1 cellular context compared by ENCODE assay signal in genomic region chr6:137810554-137811120, GRCh38.
TF ChIP-seq lines count a peak whose summit lies in the region.

No MANE protein-coding gene starts in this region.

TF ChIP-seq in HepG2, 621 proteins besides CTCF, POLR2A, EP300 and RAD21 (continued from another document and continues in another):
- TF ChIP-seq NCOA1 (CRISPR knock-in tag; IDR thresholded peaks at IDR 0.05): no peak
- TF ChIP-seq RFXANK (CRISPR knock-in tag; IDR thresholded peaks at IDR 0.05): no peak
- TF ChIP-seq NR3C1 (CRISPR knock-in tag; IDR thresholded peaks at IDR 0.05): no peak
- 0 out of 2 replicates have a peak, but pooled peaks have one; percentile 32 for TF ChIP-seq ZGPAT (CRISPR knock-in tag; IDR thresholded peaks at IDR 0.05)
- TF ChIP-seq PRMT3 (CRISPR knock-in tag; IDR thresholded peaks at IDR 0.05; ENCODE audit: borderline replicate concordance, low read depth): no peak
- TF ChIP-seq BATF2 (CRISPR knock-in tag; IDR thresholded peaks at IDR 0.05): no peak
- TF ChIP-seq HOXD1 (CRISPR knock-in tag; IDR thresholded peaks at IDR 0.05): no peak
- peak; percentile 48; the same call in 1 of the 2 replicates for TF ChIP-seq NR2F2 (IDR thresholded peaks at IDR 0.05; ENCODE audit: borderline replicate concordance, low read depth)
- no peak for TF ChIP-seq SOX6 (IDR thresholded peaks at IDR 0.05)
- TF ChIP-seq SOX6 (CRISPR knock-in tag; IDR thresholded peaks at IDR 0.05): peak; percentile 93
- TF ChIP-seq AHR (CRISPR knock-in tag; IDR thresholded peaks at IDR 0.05): no peak
- TF ChIP-seq LRRFIP1 (CRISPR knock-in tag; conservative IDR thresholded peaks at IDR 0.05): no peak
- no peak for TF ChIP-seq ZNF713 (CRISPR knock-in tag; IDR thresholded peaks at IDR 0.05)
- TF ChIP-seq ZNF552 (CRISPR knock-in tag; IDR thresholded peaks at IDR 0.05; ENCODE audit: borderline replicate concordance): no peak
- TF ChIP-seq FOXA3 (CRISPR knock-in tag; IDR thresholded peaks at IDR 0.05): peak; percentile 31; the same call in 1 of the 2 replicates
- no peak for TF ChIP-seq ZNF124 (CRISPR knock-in tag; IDR thresholded peaks at IDR 0.05)
- TF ChIP-seq FOSL1 (CRISPR knock-in tag; IDR thresholded peaks at IDR 0.05; ENCODE audit: borderline replicate concordance): no peak
- no peak for TF ChIP-seq ZC3H13 (CRISPR knock-in tag; IDR thresholded peaks at IDR 0.05)
- TF ChIP-seq ZNF549 (CRISPR knock-in tag; IDR thresholded peaks at IDR 0.05): no peak
- no peak for TF ChIP-seq TBP (CRISPR knock-in tag; IDR thresholded peaks at IDR 0.05)
- no peak for TF ChIP-seq ZNF530 (CRISPR knock-in tag; IDR thresholded peaks at IDR 0.05; ENCODE audit: low read depth)
- TF ChIP-seq PTBP1 (IDR thresholded peaks at IDR 0.05; ENCODE audit: low read depth, low read length, poor library complexity, severe bottlenecking): no peak
- no peak for TF ChIP-seq NFKB2 (CRISPR knock-in tag; IDR thresholded peaks at IDR 0.05; ENCODE audit: borderline replicate concordance)
- no peak for TF ChIP-seq ZNF720 (CRISPR knock-in tag; IDR thresholded peaks at IDR 0.05)
- no peak for TF ChIP-seq ZNF451 (CRISPR knock-in tag; IDR thresholded peaks at IDR 0.05)
- no peak for TF ChIP-seq ZNF256 (CRISPR knock-in tag; conservative IDR thresholded peaks at IDR 0.05)
- no peak for TF ChIP-seq RBM39 (IDR thresholded peaks at IDR 0.05; ENCODE audit: low read depth, low read length, poor library complexity, severe bottlenecking)
- no peak for TF ChIP-seq ZNF777 (CRISPR knock-in tag; IDR thresholded peaks at IDR 0.05)
- no peak for TF ChIP-seq PPARG (CRISPR knock-in tag; conservative IDR thresholded peaks at IDR 0.05)
- TF ChIP-seq DMTF1 (CRISPR knock-in tag; IDR thresholded peaks at IDR 0.05): no peak
- no peak for TF ChIP-seq POLR2AphosphoS5 (IDR thresholded peaks at IDR 0.05; ENCODE audit: low read depth, low read length)
- no peak for TF ChIP-seq CENPT (CRISPR knock-in tag; IDR thresholded peaks at IDR 0.05; ENCODE audit: low read depth)
- no peak for TF ChIP-seq ZFAT (CRISPR knock-in tag; conservative IDR thresholded peaks at IDR 0.05)
- TF ChIP-seq ZNF17 (CRISPR knock-in tag; IDR thresholded peaks at IDR 0.05): no peak
- TF ChIP-seq SRF (IDR thresholded peaks at IDR 0.05; ENCODE audit: low read depth, low read length): no peak
- TF ChIP-seq ARID4A (CRISPR knock-in tag; IDR thresholded peaks at IDR 0.05; ENCODE audit: borderline replicate concordance): no peak; the same call in 1 of the 2 replicates
- TF ChIP-seq KAT8 (CRISPR knock-in tag; IDR thresholded peaks at IDR 0.05): peak; percentile 29; the same call in 1 of the 2 replicates
- peak; percentile 53; the same call in 1 of the 2 replicates for TF ChIP-seq ZBTB7B (CRISPR knock-in tag; IDR thresholded peaks at IDR 0.05)
- TF ChIP-seq POGK (CRISPR knock-in tag; conservative IDR thresholded peaks at IDR 0.05): no peak
- TF ChIP-seq ZNF724P (CRISPR knock-in tag; IDR thresholded peaks at IDR 0.05; ENCODE audit: borderline replicate concordance): no peak
- no peak for TF ChIP-seq RFX5 (IDR thresholded peaks at IDR 0.05; ENCODE audit: low read depth, low read length)
- no peak for TF ChIP-seq NR2C2 (CRISPR knock-in tag; IDR thresholded peaks at IDR 0.05; ENCODE audit: borderline replicate concordance)
- TF ChIP-seq TRAFD1 (CRISPR knock-in tag; IDR thresholded peaks at IDR 0.05; ENCODE audit: borderline replicate concordance): 0 out of 2 replicates have a peak, but pooled peaks have one; percentile 14
- no peak for TF ChIP-seq POLR2G (IDR thresholded peaks at IDR 0.05; ENCODE audit: low read depth, low read length)
- peak; percentile 91 for TF ChIP-seq ZMYM4 (CRISPR knock-in tag; IDR thresholded peaks at IDR 0.05)
- no peak for TF ChIP-seq ZNF382 (CRISPR knock-in tag; IDR thresholded peaks at IDR 0.05; ENCODE audit: borderline replicate concordance)
- no peak for TF ChIP-seq ZNF792 (CRISPR knock-in tag; IDR thresholded peaks at IDR 0.05)
- peak; percentile 83 for TF ChIP-seq CBX1 (IDR thresholded peaks at IDR 0.05; ENCODE audit: low read depth)
- TF ChIP-seq ZNF629 (CRISPR knock-in tag; conservative IDR thresholded peaks at IDR 0.05): peak; percentile 100
- no peak for TF ChIP-seq ZNF800 (CRISPR knock-in tag; IDR thresholded peaks at IDR 0.05)
- no peak for TF ChIP-seq IKZF4 (CRISPR knock-in tag; IDR thresholded peaks at IDR 0.05; ENCODE audit: borderline replicate concordance, low read depth, not compliant biosample characterization)
- no peak for TF ChIP-seq ZNF484 (CRISPR knock-in tag; IDR thresholded peaks at IDR 0.05; ENCODE audit: borderline replicate concordance, low read depth)
- TF ChIP-seq MAFG (CRISPR knock-in tag; IDR thresholded peaks at IDR 0.05): no peak
- TF ChIP-seq NFIC (IDR thresholded peaks at IDR 0.05; ENCODE audit: low read length): peak; percentile 61
- TF ChIP-seq MBD4 (IDR thresholded peaks at IDR 0.05; ENCODE audit: borderline replicate concordance, low read length): peak; percentile 82; the same call in 1 of the 2 replicates
